Comparison of ENCODE assay signal across 24 cellular contexts in the genomic region with DNA sequence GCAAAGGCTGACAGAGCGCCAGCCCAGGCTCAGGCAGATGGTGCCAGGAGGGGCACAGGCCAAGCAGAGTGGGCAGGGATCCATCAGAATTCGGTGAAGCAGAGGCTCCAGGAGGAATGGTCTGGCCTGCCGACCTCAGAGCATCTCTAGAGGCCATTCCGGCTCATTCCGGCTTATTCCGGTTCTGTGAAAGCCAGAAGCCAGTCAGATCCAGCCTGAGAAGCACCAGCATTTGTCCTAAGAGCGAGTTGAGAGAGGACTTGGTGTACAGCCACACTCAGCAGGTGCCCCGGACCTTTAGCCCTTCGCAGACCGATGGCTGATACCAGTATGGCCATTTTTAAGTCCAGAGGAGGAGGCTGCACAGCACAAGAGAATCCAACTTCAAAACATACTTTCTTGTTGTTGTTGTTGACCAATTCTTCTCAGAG.
DNase-seq lines count a peak whose midpoint lies in the region; ATAC-seq and TF ChIP-seq lines count a peak whose summit lies in the region.
"Had no signal": no experiment of that assay in that cellular context is flagged by ENCODE, and none has a peak within 500 bp of the region (broad histone marks: within the 10 kb centered on the region; RNA-seq: fewer than 3 reads in every experiment).

No MANE protein-coding gene starts in this region.

- no peaks in the 10 kb centered on the region for H3K36me3 ChIP-seq in mesenchymal stem cell (ENCODE audit: control insufficient read depth in 1 of 2, insufficient read depth in 2 of 2, low read depth in 1 of 2, low read length in 2 of 2)
- H3K36me3 ChIP-seq: gastroesophageal sphincter, lower lobe of right lung, neutrophil had no signal

- no peak overlapping the region for H3K14ac ChIP-seq in mesenchymal stem cell (ENCODE audit: low read length in 2 of 2)

- H3K27ac ChIP-seq in dorsolateral prefrontal cortex, result peak overlapping the region in 50 of 59 donors; percentile 19 to 88 (median 62)
- no peak overlapping the region for H3K27ac ChIP-seq in substantia nigra (ENCODE audit: low read depth, low read length, poor library complexity, severe bottlenecking)
- no peak overlapping the region for H3K27ac ChIP-seq in mesenchymal stem cell (ENCODE audit: low read length, poor library complexity, severe bottlenecking)
- H3K27ac ChIP-seq: 22Rv1, gastroesophageal sphincter, lower lobe of right lung, neutrophil, RWPE1 had no signal

- H3K18ac ChIP-seq in mesenchymal stem cell (ENCODE audit: low read depth in 1 of 2, low read length in 2 of 2), result no peak overlapping the region

- H3K79me1 ChIP-seq in mesenchymal stem cell (replicated peaks; ENCODE audit: low read length, poor library complexity, severe bottlenecking), result no peaks in the 10 kb centered on the region

- H3K9me3 ChIP-seq in mesenchymal stem cell (ENCODE audit: control insufficient read depth, low read length), result no peaks in the 10 kb centered on the region
- H3K9me3 ChIP-seq: gastroesophageal sphincter, lower lobe of right lung, neutrophil had no signal

- H3K4me1 ChIP-seq in mesenchymal stem cell (ENCODE audit: control insufficient read depth, insufficient read depth, low read depth, low read length), result no peaks in the 10 kb centered on the region
- H3K4me1 ChIP-seq: gastroesophageal sphincter, lower lobe of right lung had no signal

- no peak overlapping the region for H2BK15ac ChIP-seq in mesenchymal stem cell (ENCODE audit: low read depth, poor library complexity, severe bottlenecking)

- no peak for ATAC-seq in HG03175 (IDR thresholded peaks at IDR 0.05; ENCODE audit: unreplicated experiment)
- ATAC-seq: CD8-positive, alpha-beta T cell; gastroesophageal sphincter; lower lobe of right lung; stimulated activated memory B cell treated with anti-CD40 and anti-IgM and Interleukin-4, amounts not matched to agents 10 μg/mL and 1 μg/mL and 100 μg/mL, for 72 hours had no signal

- DNase-seq in DMS 273 (lab: John Stamatoyannopoulos, UW; ENCODE audit: unreplicated experiment) (peak; percentile 64), DMS 273 treated with DMSO at 0.1 percent for 48 hours (lab: John Stamatoyannopoulos, UW) (no peak), dorsolateral prefrontal cortex (peak in 4 of 10 donors; percentile 22 to 91 (median 34)), midbrain (lab: John Stamatoyannopoulos, UW) (peak; percentile 30), substantia nigra (lab: John Stamatoyannopoulos, UW) (peak in 27 of 49 donors; percentile 8 to 84 (median 31)), mesenchymal stem cell (no peak), superior temporal gyrus (ENCODE audit: extremely low spot score) (no peak)
- DNase-seq: activated CD4-positive, alpha-beta T cell treated with anti-CD3 and anti-CD28 coated beads, Interleukin-2, amount 50 U/mL, for 48 hours; activated gamma-delta T cell treated with Interleukin-2 at 50 U/mL for 16 hours; activated T-cell treated with anti-CD3 and anti-CD28 coated beads, Interleukin-2, amount 50 U/mL, for 1 hour; lower lobe of right lung; NCI-H1092; NCI-H1930; NCI-H345; NCI-H774; T-helper 9 cell had no signal

- H2BK12ac ChIP-seq in mesenchymal stem cell (ENCODE audit: low read length in 2 of 2), result no peak overlapping the region

- no peak overlapping the region for H2BK120ac ChIP-seq in mesenchymal stem cell (ENCODE audit: low read depth, low read length)

- no peak overlapping the region for H3K23ac ChIP-seq in mesenchymal stem cell (ENCODE audit: low read length in 2 of 2)

- intact Hi-C loops in dorsolateral prefrontal cortex (cut with DNase I), result no loop called here

- no peak overlapping the region for H3K4ac ChIP-seq in mesenchymal stem cell (ENCODE audit: low read depth in 1 of 2, low read length in 2 of 2)

- no peak overlapping the region for H4K91ac ChIP-seq in mesenchymal stem cell (ENCODE audit: low read length)

- 73% methylated on average over 10 of the region's 10 CpGs for WGBS in mesenchymal stem cell

- H3K4me3 ChIP-seq in dorsolateral prefrontal cortex, result no peak overlapping the region
- no peak overlapping the region for H3K4me3 ChIP-seq in mesenchymal stem cell (ENCODE audit: insufficient read depth in 1 of 2, low read depth in 1 of 2, low read length in 2 of 2)
- H3K4me3 ChIP-seq: gastroesophageal sphincter, lower lobe of right lung, smooth muscle cell had no signal

- no peak overlapping the region for H3K4me2 ChIP-seq in mesenchymal stem cell (ENCODE audit: low read length, poor library complexity, severe bottlenecking)
- H3K4me2 ChIP-seq: smooth muscle cell had no signal

- no peak overlapping the region for H2AK5ac ChIP-seq in mesenchymal stem cell (ENCODE audit: low read length, severe bottlenecking)

- no peak overlapping the region for H2AFZ ChIP-seq in mesenchymal stem cell (ENCODE audit: low read depth, low read length)

- H4K8ac ChIP-seq in mesenchymal stem cell (ENCODE audit: low read length), result no peak overlapping the region

- no peak overlapping the region for H3K9ac ChIP-seq in mesenchymal stem cell (ENCODE audit: low read length)

- H2BK5ac ChIP-seq in mesenchymal stem cell (ENCODE audit: low read depth, low read length, poor library complexity, severe bottlenecking), result no peak overlapping the region

- TF ChIP-seq CTCF in dorsolateral prefrontal cortex (IDR thresholded peaks at IDR 0.05 in 54 of 56, conservative IDR thresholded peaks at IDR 0.05 in 2 of 56; ENCODE audit: low read depth in 1 of 56, partially characterized antibody in 56 of 56), result no peak

- H3K27me3 ChIP-seq in dorsolateral prefrontal cortex, result no peaks in the 10 kb centered on the region
- no peaks in the 10 kb centered on the region for H3K27me3 ChIP-seq in mesenchymal stem cell (ENCODE audit: control insufficient read depth in 1 of 2, insufficient read depth in 1 of 2, low read length in 2 of 2)
- H3K27me3 ChIP-seq: gastroesophageal sphincter, neutrophil had no signal

Comparison
In these comparisons a context has a peak if more than half of its experiments do, and no peak if none do; other contexts are left out.
1. DNase-seq: peak in DMS 273 (single experiment), midbrain (single experiment) and substantia nigra (27 of 49); none in DMS 273 treated with DMSO at 0.1 percent for 48 hours (single experiment), mesenchymal stem cell (single experiment) and superior temporal gyrus (single experiment).
2. H3K27ac ChIP-seq: peak in dorsolateral prefrontal cortex (50 of 59); none in substantia nigra (single experiment) and mesenchymal stem cell (single experiment).